Comparison of ENCODE assay signal across 13 cellular contexts in the genomic region with DNA sequence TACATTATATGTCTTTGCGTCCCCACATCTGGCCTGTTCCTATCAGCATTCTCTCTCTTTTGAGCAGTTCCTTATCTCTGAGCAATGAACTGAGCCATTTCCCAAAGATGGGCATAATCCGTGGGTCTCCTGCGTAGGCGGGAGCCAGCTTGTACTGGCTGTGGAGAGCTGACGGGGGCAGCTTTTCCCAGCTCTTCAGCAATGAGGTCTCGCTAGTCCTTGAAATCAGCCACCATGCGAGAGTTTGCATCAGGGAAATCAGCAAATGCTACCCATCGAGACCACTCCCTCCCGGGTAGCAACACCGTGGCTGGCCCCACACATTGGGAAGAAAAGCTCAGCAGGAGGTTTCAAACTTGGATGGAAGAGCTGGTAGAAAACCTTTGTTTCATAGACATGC. TPM values are rescaled to one million over a fixed set of nuclear protein-coding genes. Genes with fewer than 3 reads are reported as not detected.
DNase-seq lines count a peak whose midpoint lies in the region; ATAC-seq, FAIRE-seq and TF ChIP-seq lines count a peak whose summit lies in the region.
"Had no signal": no experiment of that assay in that cellular context is flagged by ENCODE, and none has a peak within 500 bp of the region (broad histone marks: within the 10 kb centered on the region; RNA-seq: fewer than 3 reads in every experiment).

No MANE protein-coding gene starts in this region.

- no peaks in the 10 kb centered on the region for H3K36me3 ChIP-seq in HCT116 (ENCODE audit: control insufficient read depth in 1 of 2, insufficient read depth in 2 of 2, low read length in 2 of 2)
- H3K36me3 ChIP-seq: HAP-1, SJSA1 had no signal

- H3K4me1 ChIP-seq in A549 (no peaks in the 10 kb centered on the region), HCT116 (ENCODE audit: control insufficient read depth in 1 of 2, insufficient read depth in 2 of 2, low read length in 2 of 2) (peaks cover 0 to 11% of the 10 kb centered on the region in 2 experiments; a peak in 1 of 4 replicates)
- H3K4me1 ChIP-seq: HAP-1 had no signal

- H3K9me2 ChIP-seq in HCT116 (ENCODE audit: insufficient read depth): no peaks in the 10 kb centered on the region

- H3K9ac ChIP-seq in HCT116 (ENCODE audit: low read length): no peak overlapping the region

- TF ChIP-seq RAD21 in A549 (conservative IDR thresholded peaks at IDR 0.05 in 1 of 2, IDR thresholded peaks at IDR 0.05 in 1 of 2) (no peak), HCT116 (IDR thresholded peaks at IDR 0.05; ENCODE audit: low read depth) (no peak)

- TF ChIP-seq CTCF in A549 (IDR thresholded peaks at IDR 0.05) (no peak), HCT116 (IDR thresholded peaks at IDR 0.05 in 2 of 3, conservative IDR thresholded peaks at IDR 0.05 in 1 of 3; ENCODE audit: borderline replicate concordance in 1 of 3, insufficient read depth in 1 of 3, low read depth in 2 of 3, low read length in 2 of 3) (no peak)

- H3K27ac ChIP-seq in A549 (no peak overlapping the region), HCT116 (ENCODE audit: low read depth, low read length) (no peak overlapping the region)
- H3K27ac ChIP-seq: body of pancreas, SJSA1 had no signal

- H2AFZ ChIP-seq in HCT116 (ENCODE audit: low read depth, low read length, poor library complexity, severe bottlenecking): peak overlapping the region; percentile 93

- FAIRE-seq in A549 (lab: Jason Lieb, UNC): no peak

- POLR2A ChIA-PET in A549 (lab: Yijun Ruan, JAX): no interaction called here
- POLR2A ChIA-PET in HCT116 (lab: Charles Lee): no interaction called here

- no peak for TF ChIP-seq POLR2A in A549 (IDR thresholded peaks at IDR 0.05; ENCODE audit: low read length)
- no peak for TF ChIP-seq POLR2A in HCT116 (IDR thresholded peaks at IDR 0.05; ENCODE audit: borderline replicate concordance, extremely low read depth, insufficient read depth, insufficient read length)

- whole genome bisulfite sequencing in A549 (ENCODE audit: missing lambda C conversion rate): 66% methylated on average over 10 of the region's 10 CpGs

- no peaks in the 10 kb centered on the region for H3K36me3 Mint-ChIP-seq in activated T-cell treated with anti-CD3 and anti-CD28 coated beads, Interleukin-2, amount 50 U/mL, for 24 hours (ENCODE audit: low read depth)

- H3K4me3 ChIP-seq in A549 (no peak overlapping the region), HCT116 (replicated peaks in 1 of 2; ENCODE audit: low read depth in 1 of 2, low read length in 2 of 2) (no peak overlapping the region)
- H3K4me3 ChIP-seq: body of pancreas, HAP-1, SJSA1 had no signal

- H3K27me3 ChIP-seq in HCT116 (ENCODE audit: insufficient read depth, low read length): no peaks in the 10 kb centered on the region
- H3K27me3 ChIP-seq: body of pancreas, SJSA1 had no signal

- H3K9me3 ChIP-seq in A549 (no peaks in the 10 kb centered on the region), HCT116 (ENCODE audit: control insufficient read depth in 1 of 2, insufficient read depth in 1 of 2, low read depth in 1 of 2, low read length in 2 of 2) (no peaks in the 10 kb centered on the region)
- H3K9me3 ChIP-seq: body of pancreas, HAP-1, SJSA1 had no signal

- RAD21 ChIA-PET in HCT116 (lab: Charles Lee; ENCODE audit: low non-redundant PET in 1 of 2, low total read pairs in 2 of 2, uncharacterized antibody in 2 of 2, unreplicated experiment in 2 of 2): no interaction called here

- H3K79me2 ChIP-seq in HCT116 (ENCODE audit: insufficient read depth, low read length): no peaks in the 10 kb centered on the region

- no peak overlapping the region for H3K4me3 Mint-ChIP-seq in activated T-cell treated with anti-CD3 and anti-CD28 coated beads, Interleukin-2, amount 50 U/mL, for 24 hours

- TF ChIP-seq EP300 in A549 (IDR thresholded peaks at IDR 0.05): no peak

- H3K27me3 Mint-ChIP-seq in activated T-cell treated with anti-CD3 and anti-CD28 coated beads, Interleukin-2, amount 50 U/mL, for 24 hours: peaks cover 12% of the 10 kb centered on the region

- intact Hi-C loops in HCT116 (cut with micrococcal nuclease): loop anchor here (5.0 to 10.0 kb wide), 2 partner anchors 516 to 1652 kb away; no protein-coding TSS in a partner anchor

- CTCF ChIA-PET in A549 (lab: Yijun Ruan, JAX) (interaction anchor here (0.6 to 9.2 kb wide), 48 partner anchors 8 to 1791 kb away, joined by 3 to 134 read pairs (median 4); no protein-coding TSS in a partner anchor), HCT116 (lab: Charles Lee) (interaction anchor here (1.1 to 1.5 kb wide), 2 partner anchors 128 to 526 kb away, joined by 3 to 4 read pairs; no protein-coding TSS in a partner anchor)

- H3K4me2 ChIP-seq in A549 (peak overlapping the region; percentile 60), HCT116 (ENCODE audit: low read length) (no peak overlapping the region)

- BruUV-seq in HCT116 (replicated peaks; lab: Mats Ljungman, UMichigan): no TSS peak

- no peak for ATAC-seq in A549
- ATAC-seq in HCT116: no peak
- no peak for ATAC-seq in GM18498 (IDR thresholded peaks at IDR 0.05; ENCODE audit: unreplicated experiment)
- ATAC-seq in GM19463 (IDR thresholded peaks at IDR 0.05; ENCODE audit: unreplicated experiment): no peak
- ATAC-seq in HG03039 (IDR thresholded peaks at IDR 0.05; ENCODE audit: unreplicated experiment): no peak

- H3K4me1 Mint-ChIP-seq in activated T-cell treated with anti-CD3 and anti-CD28 coated beads, Interleukin-2, amount 50 U/mL, for 24 hours (ENCODE audit: low read depth): peaks cover 12% of the 10 kb centered on the region

- DNase-seq in A549 (ENCODE audit: low read depth in 1 of 2, low spot score in 1 of 2) (no peak), HCT116 (ENCODE audit: low read depth, low spot score) (no peak), amniotic epithelial cell (ENCODE audit: low read depth) (peak; percentile 10), iPS-NIHi7 (ENCODE audit: extremely low spot score) (peak; percentile 60)
- no peak for DNase-seq in activated T-cell treated with anti-CD3 and anti-CD28 coated beads, Interleukin-2, amount 50 U/mL, for 24 hours
- DNase-seq: activated gamma-delta T cell had no signal

- no peak overlapping the region for H3K27ac Mint-ChIP-seq in activated T-cell treated with anti-CD3 and anti-CD28 coated beads, Interleukin-2, amount 50 U/mL, for 24 hours

- H4K20me1 ChIP-seq in HCT116 (ENCODE audit: insufficient read depth): no peaks in the 10 kb centered on the region

- no peaks in the 10 kb centered on the region for H3K9me3 Mint-ChIP-seq in activated T-cell treated with anti-CD3 and anti-CD28 coated beads, Interleukin-2, amount 50 U/mL, for 24 hours

TF ChIP-seq in A549, 52 proteins besides CTCF, POLR2A, EP300 and RAD21 (continues in another document):
- TF ChIP-seq ZC3H11A (IDR thresholded peaks at IDR 0.05): no peak
- TF ChIP-seq, protein P1, sequence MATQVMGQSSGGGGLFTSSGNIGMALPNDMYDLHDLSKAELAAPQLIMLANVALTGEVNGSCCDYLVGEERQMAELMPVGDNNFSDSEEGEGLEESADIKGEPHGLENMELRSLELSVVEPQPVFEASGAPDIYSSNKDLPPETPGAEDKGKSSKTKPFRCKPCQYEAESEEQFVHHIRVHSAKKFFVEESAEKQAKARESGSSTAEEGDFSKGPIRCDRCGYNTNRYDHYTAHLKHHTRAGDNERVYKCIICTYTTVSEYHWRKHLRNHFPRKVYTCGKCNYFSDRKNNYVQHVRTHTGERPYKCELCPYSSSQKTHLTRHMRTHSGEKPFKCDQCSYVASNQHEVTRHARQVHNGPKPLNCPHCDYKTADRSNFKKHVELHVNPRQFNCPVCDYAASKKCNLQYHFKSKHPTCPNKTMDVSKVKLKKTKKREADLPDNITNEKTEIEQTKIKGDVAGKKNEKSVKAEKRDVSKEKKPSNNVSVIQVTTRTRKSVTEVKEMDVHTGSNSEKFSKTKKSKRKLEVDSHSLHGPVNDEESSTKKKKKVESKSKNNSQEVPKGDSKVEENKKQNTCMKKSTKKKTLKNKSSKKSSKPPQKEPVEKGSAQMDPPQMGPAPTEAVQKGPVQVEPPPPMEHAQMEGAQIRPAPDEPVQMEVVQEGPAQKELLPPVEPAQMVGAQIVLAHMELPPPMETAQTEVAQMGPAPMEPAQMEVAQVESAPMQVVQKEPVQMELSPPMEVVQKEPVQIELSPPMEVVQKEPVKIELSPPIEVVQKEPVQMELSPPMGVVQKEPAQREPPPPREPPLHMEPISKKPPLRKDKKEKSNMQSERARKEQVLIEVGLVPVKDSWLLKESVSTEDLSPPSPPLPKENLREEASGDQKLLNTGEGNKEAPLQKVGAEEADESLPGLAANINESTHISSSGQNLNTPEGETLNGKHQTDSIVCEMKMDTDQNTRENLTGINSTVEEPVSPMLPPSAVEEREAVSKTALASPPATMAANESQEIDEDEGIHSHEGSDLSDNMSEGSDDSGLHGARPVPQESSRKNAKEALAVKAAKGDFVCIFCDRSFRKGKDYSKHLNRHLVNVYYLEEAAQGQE (IDR thresholded peaks at IDR 0.05): no peak

TF ChIP-seq in HCT116, 20 proteins besides CTCF, POLR2A, EP300 and RAD21:
- TF ChIP-seq TCF7L2 (IDR thresholded peaks at IDR 0.05; ENCODE audit: borderline replicate concordance, extremely low read depth, insufficient read depth, insufficient read length) (no peak), EGR1 (IDR thresholded peaks at IDR 0.05; ENCODE audit: low read depth) (no peak), FOSL1 (IDR thresholded peaks at IDR 0.05; ENCODE audit: low read depth) (no peak), MAX (IDR thresholded peaks at IDR 0.05) (0 out of 2 replicates have a peak, but pooled peaks have one; percentile 10), SIN3A (IDR thresholded peaks at IDR 0.05; ENCODE audit: low read depth) (no peak)

RNA-seq across cellular contexts. Expression of gene FAM180A, which starts 51.9 kb away (rescaled TPM):
- polyA plus RNA-seq in A549 (2011; rRNA removed): not detected in 2 replicates
- not detected in 2 replicates for polyA plus RNA-seq in A549 (2012; cell fraction: cytosol; rRNA removed)
- not detected in 2 replicates for polyA plus RNA-seq in A549 (2012; cell fraction: nucleus; rRNA removed)
- not detected in 3 replicates for polyA plus RNA-seq in A549 (2017; fragmentation: RNase III; extraction: RNeasy Plus Mini Kit Qiagen cat#74134 plus additional on column Dnase treatment)
- not detected in 2 replicates for polyA minus RNA-seq in A549 (2011; rRNA and poly(A)+ RNA removed)
- total RNA-seq in HCT116 (2021; ENCODE audit: unreplicated experiment): 0.59 TPM
- polyA plus RNA-seq in HCT116 (2012): 0.61 TPM in 1 of 2 replicates, not detected in the other
- total RNA-seq: pulmonary artery endothelial cell had no signal

Comparison
In these comparisons a context has a peak if more than half of its experiments do, and no peak if none do; other contexts are left out.
1. DNase-seq: peak in amniotic epithelial cell (single experiment) and iPS-NIHi7 (single experiment); none in A549 (0 of 2), HCT116 (single experiment) and activated T-cell treated with anti-CD3 and anti-CD28 coated beads, Interleukin-2, amount 50 U/mL, for 24 hours (single experiment).
2. Of the 6 proteins assayed by ChIP-seq in both A549 and HCT116: peak only in A549: none; only in HCT116: MAX; in both: none; in neither: 5.